In the genomic region with DNA sequence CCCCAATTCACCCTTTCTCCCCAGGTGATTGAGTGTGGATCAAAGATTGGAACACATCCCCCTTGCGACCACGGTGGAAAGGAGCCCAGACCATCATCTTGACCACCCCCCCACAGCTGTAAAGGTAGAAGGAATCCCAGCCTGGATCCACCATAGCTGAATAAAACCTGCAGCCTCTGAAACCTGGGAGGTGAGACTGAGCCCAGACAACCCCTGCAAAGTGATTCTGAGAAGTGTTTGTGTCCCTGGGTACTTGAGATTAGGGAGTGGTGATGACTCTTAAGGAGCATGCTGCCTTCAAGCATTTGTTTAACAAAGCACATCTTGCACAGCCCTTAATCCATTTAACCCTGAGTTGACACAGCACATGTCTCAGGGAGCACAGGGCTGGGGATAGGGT, we compare ENCODE assay signal across 7 cellular contexts.
DNase-seq lines count a peak whose midpoint lies in the region; ATAC-seq and TF ChIP-seq lines count a peak whose summit lies in the region.
"Not testable (repeated sequence)": the region's sequence is repeated elsewhere in the genome, so short reads cannot be mapped to it uniquely, and the experiment has no call there.

No MANE protein-coding gene starts in this region.

- no CpG with 5 or more reads among the region's 2 CpGs for WGBS in mesendoderm (ENCODE audit: extremely low coverage, insufficient coverage, low lambda C conversion rate)
- no CpG with 5 or more reads among the region's 2 CpGs for WGBS in trophoblast cell (ENCODE audit: extremely low coverage, insufficient coverage, insufficient read length)

- H3K4me1 ChIP-seq in mesendoderm (ENCODE audit: control insufficient read depth, low read depth, low read length): not testable (repeated sequence)
- peaks cover 8 to 13% of the 10 kb centered on the region in 2 experiments for H3K4me1 ChIP-seq in trophoblast cell (ENCODE audit: control insufficient read depth in 1 of 2, insufficient read depth in 2 of 2, low read length in 2 of 2)

- not testable (repeated sequence) for H4K12ac ChIP-seq in trophoblast cell (ENCODE audit: low read depth, low read length)

- H3K36me3 Mint-ChIP-seq in WTC11: not testable (repeated sequence)

- not testable (repeated sequence) for H2AK5ac ChIP-seq in mesendoderm (ENCODE audit: low read length)
- peak overlapping the region; percentile 37 for H2AK5ac ChIP-seq in trophoblast cell (ENCODE audit: low read length)

- not testable (repeated sequence) for H4K8ac ChIP-seq in mesendoderm (ENCODE audit: low read depth, low read length); trophoblast cell (ENCODE audit: low read depth, low read length)

- peak overlapping the region; percentile 25 for H3K9ac ChIP-seq in mesendoderm (ENCODE audit: low read length)
- not testable (repeated sequence) for H3K9ac ChIP-seq in trophoblast cell (ENCODE audit: low read length)

- TF ChIP-seq CTCF in WTC11 (IDR thresholded peaks at IDR 0.05): not testable (repeated sequence)

- CTCF ChIA-PET in WTC11 (lab: Charles Lee): interaction anchor here (1.1 to 2.7 kb wide), 9 partner anchors 10 to 317 kb away, joined by 3 to 31 read pairs (median 5); partner anchors contain the start of gene ZNF737

- peak overlapping the region; percentile 85 for H3K18ac ChIP-seq in mesendoderm (ENCODE audit: low read length)
- H3K18ac ChIP-seq in trophoblast cell (ENCODE audit: low read length): not testable (repeated sequence)

- peak overlapping the region; percentile 67 for H2BK12ac ChIP-seq in trophoblast cell (ENCODE audit: low read length)

- H2AFZ ChIP-seq in trophoblast cell (ENCODE audit: insufficient read depth, low read length, poor library complexity): not testable (repeated sequence)

- H3K9me3 Mint-ChIP-seq in WTC11: peaks cover 13% of the 10 kb centered on the region

- POLR2A ChIA-PET in WTC11 (lab: Charles Lee): interaction anchor here (0.6 to 1.8 kb wide), 3 partner anchors 10 to 250 kb away, joined by 3 to 8 read pairs (median 3); no protein-coding TSS in a partner anchor

- H3K27ac Mint-ChIP-seq in WTC11: not testable (repeated sequence)

- H2BK15ac ChIP-seq in mesendoderm (replicated peaks; ENCODE audit: low read depth): not testable (repeated sequence)

- not testable (repeated sequence) for H3K9me3 ChIP-seq in trophoblast cell (ENCODE audit: insufficient read depth, low read depth, low read length)

- ATAC-seq in WTC11: peak; percentile 79

- H3K4me3 Mint-ChIP-seq in WTC11: not testable (repeated sequence)

- not testable (repeated sequence) for H4K5ac ChIP-seq in mesendoderm (ENCODE audit: low read length)

- H3K27me3 Mint-ChIP-seq in WTC11 (ENCODE audit: low read depth): not testable (repeated sequence)

- not testable (repeated sequence) for H3K23ac ChIP-seq in mesendoderm (ENCODE audit: low read length); trophoblast cell (ENCODE audit: low read length)

- not testable (repeated sequence) for H3K79me2 ChIP-seq in mesendoderm (ENCODE audit: control insufficient read depth, insufficient read depth, low read length); trophoblast cell (ENCODE audit: control insufficient read depth, insufficient read depth, low read length, poor library complexity)

- not testable (repeated sequence) for H3K4me3 ChIP-seq in mesendoderm (ENCODE audit: low read length); trophoblast cell (ENCODE audit: low read depth, low read length)

- H3K4me2 ChIP-seq in mesendoderm (ENCODE audit: low read length); trophoblast cell (ENCODE audit: low read length): not testable (repeated sequence)

- H3K79me1 ChIP-seq in mesendoderm (ENCODE audit: low read length); trophoblast cell (ENCODE audit: low read length): not testable (repeated sequence)

- DNase-seq in DMS79 treated with DMSO at 0.1 percent for 48 hours (lab: John Stamatoyannopoulos, UW): peak; percentile 10
- peak; percentile 12 to 45 for DNase-seq in NCI-H187 (lab: John Stamatoyannopoulos, UW)
- DNase-seq in NCI-H82 treated with DMSO at 0.1 percent for 48 hours (lab: John Stamatoyannopoulos, UW; ENCODE audit: unreplicated experiment): peak; percentile 31
- not testable (repeated sequence) for DNase-seq in WTC11 (ENCODE audit: low spot score); trophoblast cell
- peak; percentile 33 for DNase-seq in iPS-NIHi7 (ENCODE audit: extremely low spot score)
- peak; percentile 81 for DNase-seq in mesendoderm

- peak overlapping the region; percentile 87 for H3K27ac ChIP-seq in mesendoderm (ENCODE audit: low read depth, low read length)
- H3K27ac ChIP-seq in trophoblast cell (ENCODE audit: low read depth, low read length): peak overlapping the region; percentile 65

- H2BK120ac ChIP-seq in mesendoderm (ENCODE audit: low read depth, low read length): peak overlapping the region; percentile 35
- H2BK120ac ChIP-seq in trophoblast cell (ENCODE audit: insufficient read depth, low read length, poor library complexity): not testable (repeated sequence)

- peaks cover 59% of the 10 kb centered on the region for H3K4me1 Mint-ChIP-seq in WTC11

- not testable (repeated sequence) for H3K36me3 ChIP-seq in mesendoderm (ENCODE audit: control insufficient read depth, insufficient read depth, low read length); trophoblast cell (ENCODE audit: control insufficient read depth in 1 of 2, insufficient read depth in 2 of 2, low read length in 2 of 2)

- not testable (repeated sequence) for H3K4ac ChIP-seq in mesendoderm (ENCODE audit: low read depth, low read length); trophoblast cell (ENCODE audit: low read depth, low read length)

- peak overlapping the region; percentile 31 for H2BK5ac ChIP-seq in mesendoderm (ENCODE audit: low read length)
- H2BK5ac ChIP-seq in trophoblast cell (ENCODE audit: low read depth, low read length, poor library complexity): peak overlapping the region; percentile 21

- H4K91ac ChIP-seq in trophoblast cell (ENCODE audit: low read depth, low read length): peak overlapping the region; percentile 54

- not testable (repeated sequence) for H3K14ac ChIP-seq in trophoblast cell (ENCODE audit: low read length)

- not testable (repeated sequence) for H3K27me3 ChIP-seq in mesendoderm (ENCODE audit: insufficient read depth, low read length, poor library complexity); trophoblast cell (ENCODE audit: insufficient read depth, low read length)

- peak overlapping the region; percentile 59 for H3K56ac ChIP-seq in mesendoderm (ENCODE audit: low read length)

TF ChIP-seq in WTC11, 78 proteins besides CTCF, POLR2A, EP300 and RAD21:
- TF ChIP-seq FOXK1 (CRISPR knock-in tag; IDR thresholded peaks at IDR 0.05) (0 out of 2 replicates have a peak, but pooled peaks have one; percentile 41), TEAD1 (CRISPR knock-in tag; IDR thresholded peaks at IDR 0.05) (peak; percentile 39; the same call in 1 of the 2 replicates)
TF ChIP-seq in WTC11: peak in this region for 2; not testable (repeated sequence) for 76.
